In genomic region chr13:91845612-91846011, GRCh38 we compare ENCODE assay signal across 27 cellular contexts.
"Had no signal": no experiment of that assay in that cellular context is flagged by ENCODE, and none has a peak within 500 bp of the region (broad histone marks: within the 10 kb centered on the region; RNA-seq: fewer than 3 reads in every experiment).

No MANE protein-coding gene starts in this region.

- H3K36me3 Mint-ChIP-seq: neural progenitor cell; stimulated activated effector memory CD8-positive, alpha-beta T cell treated with anti-CD3 and anti-CD28 coated beads, Interleukin-12 subunit alpha, Interleukin-12 subunit beta, amount 100 ng/mL, for 72 hours; stimulated activated naive B cell treated with anti-CD40 and anti-IgM and Interleukin-4, amounts not matched to agents 10 μg/mL and 1 μg/mL and 100 μg/mL, for 72 hours had no signal

- ATAC-seq: psoas muscle; right cardiac atrium; right lobe of liver; stimulated activated effector memory CD8-positive, alpha-beta T cell treated with anti-CD3 and anti-CD28 coated beads, Interleukin-12 subunit alpha, Interleukin-12 subunit beta, amount 100 ng/mL, for 72 hours; stimulated activated naive B cell treated with anti-CD40 and anti-IgM and Interleukin-4, amounts not matched to agents 10 μg/mL and 1 μg/mL and 100 μg/mL, for 72 hours had no signal

- H3K4me3 ChIP-seq: neural progenitor cell, ovary, psoas muscle, right lobe of liver, sigmoid colon, stomach, thoracic aorta, thyroid gland, tibial nerve, upper lobe of left lung, vagina had no signal

- H3K9ac ChIP-seq: neural progenitor cell, parathyroid adenoma had no signal

- H3K4me2 ChIP-seq: neural progenitor cell had no signal

- H3K79me2 ChIP-seq: parathyroid adenoma had no signal

- H3K9me3 ChIP-seq: ovary, psoas muscle, right lobe of liver, sigmoid colon, stomach, thoracic aorta, thyroid gland, tibial nerve, upper lobe of left lung, vagina had no signal

- H3K27ac Mint-ChIP-seq: nephron; neural progenitor cell; progenitor cell of endocrine pancreas; stimulated activated effector memory CD8-positive, alpha-beta T cell treated with anti-CD3 and anti-CD28 coated beads, Interleukin-12 subunit alpha, Interleukin-12 subunit beta, amount 100 ng/mL, for 72 hours; stimulated activated naive B cell treated with anti-CD40 and anti-IgM and Interleukin-4, amounts not matched to agents 10 μg/mL and 1 μg/mL and 100 μg/mL, for 72 hours; stimulated activated naive CD8-positive, alpha-beta T cell treated with anti-CD3 and anti-CD28 coated beads, Interleukin-15, Interleukin-2, amounts not matched to agents 100 ng/mL and 50 ng/mL, for 24 hours had no signal

- H2AFZ ChIP-seq: neural progenitor cell, parathyroid adenoma had no signal

- H3K4me1 Mint-ChIP-seq: nephron; neural progenitor cell; stimulated activated effector memory CD8-positive, alpha-beta T cell treated with anti-CD3 and anti-CD28 coated beads, Interleukin-12 subunit alpha, Interleukin-12 subunit beta, amount 100 ng/mL, for 72 hours; stimulated activated naive B cell treated with anti-CD40 and anti-IgM and Interleukin-4, amounts not matched to agents 10 μg/mL and 1 μg/mL and 100 μg/mL, for 72 hours had no signal

- H3K9me3 Mint-ChIP-seq: neural progenitor cell had no signal

- H3K4me3 Mint-ChIP-seq: nephron; neural progenitor cell; stimulated activated effector memory CD8-positive, alpha-beta T cell treated with anti-CD3 and anti-CD28 coated beads, Interleukin-12 subunit alpha, Interleukin-12 subunit beta, amount 100 ng/mL, for 72 hours; stimulated activated naive B cell treated with anti-CD40 and anti-IgM and Interleukin-4, amounts not matched to agents 10 μg/mL and 1 μg/mL and 100 μg/mL, for 72 hours; stimulated activated naive CD8-positive, alpha-beta T cell treated with anti-CD3 and anti-CD28 coated beads, Interleukin-15, Interleukin-2, amounts not matched to agents 100 ng/mL and 50 ng/mL, for 24 hours had no signal

- H3K36me3 ChIP-seq: neural progenitor cell, ovary, right lobe of liver, sigmoid colon, stomach, thoracic aorta, thyroid gland, tibial nerve, upper lobe of left lung, vagina had no signal

- H3K27me3 ChIP-seq: neural progenitor cell, ovary, right lobe of liver, sigmoid colon, stomach, thyroid gland, tibial nerve, upper lobe of left lung, vagina had no signal

- H3K27ac ChIP-seq: neural progenitor cell, ovary, parathyroid adenoma, psoas muscle, right lobe of liver, sigmoid colon, stomach, thoracic aorta, thyroid gland, tibial nerve, upper lobe of left lung, vagina had no signal

- H3K4me1 ChIP-seq: neural progenitor cell, parathyroid adenoma, psoas muscle, right lobe of liver, stomach, thyroid gland, tibial nerve, upper lobe of left lung, vagina had no signal

- H3K27me3 Mint-ChIP-seq: stimulated activated naive B cell treated with anti-CD40 and anti-IgM and Interleukin-4, amounts not matched to agents 10 μg/mL and 1 μg/mL and 100 μg/mL, for 72 hours; stimulated activated naive CD8-positive, alpha-beta T cell treated with anti-CD3 and anti-CD28 coated beads, Interleukin-15, Interleukin-2, amounts not matched to agents 100 ng/mL and 50 ng/mL, for 24 hours had no signal

- DNase-seq: occipital lobe; ovary; posterior cingulate gyrus; psoas muscle; right cardiac atrium; right lobe of liver; sigmoid colon; small intestine; stimulated activated CD4-positive, alpha-beta T cell treated with anti-CD3 and anti-CD28 coated beads, Interleukin-15, amount 100 ng/mL, for 24 hours; stimulated activated CD4-positive, alpha-beta T cell treated with anti-CD3 and anti-CD28 coated beads, Interleukin-2, amount 100 ng/mL, for 24 hours; stimulated activated CD4-positive, alpha-beta T cell treated with anti-CD3 and anti-CD28 coated beads, Interleukin-2, amount 100 ng/mL, for 48 hours; stimulated activated CD4-positive, alpha-beta T cell treated with anti-CD3 and anti-CD28 coated beads, Interleukin-4, amount 100 ng/mL, for 24 hours; stimulated activated naive B cell treated with anti-CD40 and anti-IgM and Interleukin-4, amounts not matched to agents 10 μg/mL and 1 μg/mL and 100 μg/mL, for 72 hours; stimulated activated naive CD4-positive, alpha-beta T cell treated with Interleukin-2 at 50 U/mL for 16 hours; stomach; thyroid gland; trophoblast cell; upper lobe of left lung had no signal
